ENCODE assay signal across 1 cellular context in genomic region chr18:77811510-77811909, GRCh38.
TF ChIP-seq lines count a peak whose summit lies in the region.

No MANE protein-coding gene starts in this region.

TF ChIP-seq in HepG2, 621 proteins besides CTCF, POLR2A, EP300 and RAD21 (continued from another document):
- TF ChIP-seq, protein P1, sequence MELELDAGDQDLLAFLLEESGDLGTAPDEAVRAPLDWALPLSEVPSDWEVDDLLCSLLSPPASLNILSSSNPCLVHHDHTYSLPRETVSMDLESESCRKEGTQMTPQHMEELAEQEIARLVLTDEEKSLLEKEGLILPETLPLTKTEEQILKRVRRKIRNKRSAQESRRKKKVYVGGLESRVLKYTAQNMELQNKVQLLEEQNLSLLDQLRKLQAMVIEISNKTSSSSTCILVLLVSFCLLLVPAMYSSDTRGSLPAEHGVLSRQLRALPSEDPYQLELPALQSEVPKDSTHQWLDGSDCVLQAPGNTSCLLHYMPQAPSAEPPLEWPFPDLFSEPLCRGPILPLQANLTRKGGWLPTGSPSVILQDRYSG (CRISPR knock-in tag; IDR thresholded peaks at IDR 0.05): no peak
